ENCODE assay signal across 2 cellular contexts in the genomic region with DNA sequence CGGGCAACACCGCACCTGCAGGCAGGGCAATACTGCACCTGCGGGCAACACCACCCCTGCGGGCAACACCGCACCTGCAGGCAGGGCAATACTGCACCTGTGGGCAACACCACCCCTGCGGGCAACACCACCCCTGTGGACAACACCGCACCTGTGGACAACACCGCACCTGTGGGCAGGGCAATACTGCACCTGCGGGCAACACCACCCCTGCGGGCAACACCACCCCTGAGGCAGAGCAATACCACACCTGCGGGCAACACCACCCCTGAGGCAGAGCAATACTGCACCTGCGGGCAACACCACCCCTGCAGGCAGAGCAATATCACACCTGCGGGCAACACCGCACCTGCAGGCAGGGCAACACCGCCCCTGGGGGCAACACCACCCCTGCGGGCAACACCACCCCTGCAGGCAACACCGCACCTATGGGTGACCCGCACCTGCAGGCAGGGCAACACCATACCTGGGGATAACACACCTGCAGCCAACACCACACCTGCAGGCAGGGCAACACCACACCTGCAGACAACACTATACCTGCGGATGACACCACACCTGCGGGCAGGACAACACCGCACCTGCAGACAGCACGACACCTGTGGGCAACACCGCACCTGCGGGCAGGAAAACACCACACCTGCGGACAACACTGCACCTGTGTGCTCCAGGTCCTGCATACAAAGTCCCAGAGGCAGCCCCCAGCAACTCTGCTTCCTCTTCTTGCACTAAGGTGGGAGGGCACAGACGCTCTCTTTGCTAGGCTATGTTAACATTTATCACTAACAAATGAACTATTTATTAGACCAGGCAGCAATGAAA.
TF ChIP-seq lines count a peak whose summit lies in the region.

No MANE protein-coding gene starts in this region.

TF ChIP-seq in HEK293, 187 proteins besides CTCF, POLR2A, EP300 and RAD21:
- TF ChIP-seq ZEB2 (tag by site-specific recombination; IDR thresholded peaks at IDR 0.05) (peak; percentile 31; the same call in 1 of the 2 replicates), ZNF366 (tag by site-specific recombination; conservative IDR thresholded peaks at IDR 0.05) (no peak), RBAK (tag by site-specific recombination; IDR thresholded peaks at IDR 0.05) (no peak)

TF ChIP-seq in K562, 482 proteins besides CTCF, POLR2A, EP300 and RAD21:
- TF ChIP-seq FOXM1 (IDR thresholded peaks at IDR 0.05; ENCODE audit: low read depth) (no peak), FOXM1 (CRISPR knock-in tag; IDR thresholded peaks at IDR 0.05; ENCODE audit: low read depth) (no peak), RBM34 (IDR thresholded peaks at IDR 0.05; ENCODE audit: borderline replicate concordance, insufficient read depth, low read length) (no peak), ARID1B (IDR thresholded peaks at IDR 0.05) (no peak), SRSF9 (IDR thresholded peaks at IDR 0.05; ENCODE audit: borderline replicate concordance, low read depth, low read length) (no peak), POLR2G (IDR thresholded peaks at IDR 0.05; ENCODE audit: low read depth, low read length) (0 out of 2 replicates have a peak, but pooled peaks have one; percentile 8)
